ENCODE assay signal across 9 cellular contexts in genomic region chr19:43555185-43555770, GRCh38. TPM values are rescaled to one million over a fixed set of nuclear protein-coding genes. Genes with fewer than 3 reads are reported as not detected.
DNase-seq lines count a peak whose midpoint lies in the region; ATAC-seq and TF ChIP-seq lines count a peak whose summit lies in the region.
"Had no signal": no experiment of that assay in that cellular context is flagged by ENCODE, and none has a peak within 500 bp of the region (broad histone marks: within the 10 kb centered on the region; RNA-seq: fewer than 3 reads in every experiment).

No MANE protein-coding gene starts in this region.

- no peaks in the 10 kb centered on the region for H3K4me1 Mint-ChIP-seq in progenitor cell of endocrine pancreas (ENCODE audit: low read depth)

- H2AFZ ChIP-seq in DND-41 (ENCODE audit: low read depth, low read length) (no peak overlapping the region), KMS-11 (ENCODE audit: low read depth) (no peak overlapping the region)

- H3K27ac ChIP-seq in DND-41 (ENCODE audit: low read length) (no peak overlapping the region), KMS-11 (no peak overlapping the region)
- H3K27ac ChIP-seq: epithelial cell of prostate had no signal

- DNase-seq in DND-41 (peak; percentile 82), SK-MEL-5 (ENCODE audit: low read depth, low spot score) (peak; percentile 81), germinal center (ENCODE audit: low spot score) (peak; percentile 80), progenitor cell of endocrine pancreas (ENCODE audit: low spot score, unreplicated experiment) (peak; percentile 65)
- DNase-seq in activated naive CD4-positive, alpha-beta T cell (lab: John Stamatoyannopoulos, UW) = peak; percentile 41 to 76 (median 62)

- H3K36me3 ChIP-seq in DND-41 (ENCODE audit: insufficient read depth, low read length) (peaks cover 61% of the 10 kb centered on the region), KMS-11 (ENCODE audit: insufficient read depth) (no peaks in the 10 kb centered on the region; the same call in 1 of the 2 replicates)

- H3K79me2 ChIP-seq in DND-41 (ENCODE audit: insufficient read depth, low read length) = no peaks in the 10 kb centered on the region
- H3K79me2 ChIP-seq in KMS-11 (ENCODE audit: insufficient read depth, low read depth) = no peaks in the 10 kb centered on the region

- H3K4me3 ChIP-seq in DND-41 (ENCODE audit: low read depth in 1 of 2, low read length in 2 of 2) = no peak overlapping the region
- no peak overlapping the region for H3K4me3 ChIP-seq in KMS-11 (IDR thresholded peaks at IDR 0.05; ENCODE audit: insufficient read depth, low read depth, low read length)

- H3K27ac Mint-ChIP-seq in progenitor cell of endocrine pancreas = no peak overlapping the region

- in situ Hi-C loops in SK-MEL-5 (cut with HindIII; ENCODE audit: low pct_unique_long_range_greater_than_20kb, low sequenced_read_pairs) = no loop called here

- peaks cover 17% of the 10 kb centered on the region for H3K36me3 Mint-ChIP-seq in progenitor cell of endocrine pancreas (ENCODE audit: insufficient read depth)

- H3K9me3 ChIP-seq in DND-41 (ENCODE audit: insufficient read depth, low read length, severe bottlenecking) = no peaks in the 10 kb centered on the region

- H3K4me2 ChIP-seq in DND-41 (ENCODE audit: insufficient read depth, low read length) (no peak overlapping the region), KMS-11 (no peak overlapping the region)

- ATAC-seq in DND-41 (ENCODE audit: insufficient read depth, low read depth) = peak; percentile 96
- no peak for ATAC-seq in HG02973 (IDR thresholded peaks at IDR 0.05; ENCODE audit: unreplicated experiment)
- no peak for ATAC-seq in GM21528 (IDR thresholded peaks at IDR 0.05; ENCODE audit: low FRiP score, unreplicated experiment)

- no peaks in the 10 kb centered on the region for H3K9me3 Mint-ChIP-seq in progenitor cell of endocrine pancreas (ENCODE audit: low read depth)

- TF ChIP-seq CTCF in DND-41 (IDR thresholded peaks at IDR 0.05; ENCODE audit: borderline replicate concordance, extremely low read depth, low read length, poor library complexity, severe bottlenecking) = peak; percentile 91
- peak; percentile 83 for TF ChIP-seq CTCF in KMS-11 (conservative IDR thresholded peaks at IDR 0.05; ENCODE audit: low read depth, low read length)
- peak; percentile 71 for TF ChIP-seq CTCF in progenitor cell of endocrine pancreas (IDR thresholded peaks at IDR 0.05; ENCODE audit: unreplicated experiment)

- peaks cover 8% of the 10 kb centered on the region; the same call in 1 of the 2 replicates for H4K20me1 ChIP-seq in DND-41 (ENCODE audit: insufficient read depth, low read length)
- H4K20me1 ChIP-seq in KMS-11 (ENCODE audit: insufficient read depth) = no peaks in the 10 kb centered on the region

- no peak overlapping the region for H3K4me3 Mint-ChIP-seq in progenitor cell of endocrine pancreas (ENCODE audit: low read depth)

- H3K9ac ChIP-seq in DND-41 (ENCODE audit: low read depth, low read length) = no peak overlapping the region
- H3K9ac ChIP-seq in KMS-11 = no peak overlapping the region

- H3K27me3 Mint-ChIP-seq in progenitor cell of endocrine pancreas = no peaks in the 10 kb centered on the region

- H3K27me3 ChIP-seq in DND-41 (ENCODE audit: insufficient read depth, low read length, poor library complexity) (no peaks in the 10 kb centered on the region), KMS-11 (ENCODE audit: insufficient read depth, low read depth) (no peaks in the 10 kb centered on the region)

- no peaks in the 10 kb centered on the region for H3K4me1 ChIP-seq in DND-41 (ENCODE audit: insufficient read depth, low read length)
- no peaks in the 10 kb centered on the region for H3K4me1 ChIP-seq in KMS-11 (ENCODE audit: low read depth, poor library complexity, severe bottlenecking)

RNA-seq across cellular contexts. Expression of gene XRCC1, which starts 20.0 kb away (rescaled TPM):
- 12.2 and 13.2 TPM in 2 replicates for total RNA-seq in SK-MEL-5 (2014; rRNA removed; shearing (Covaris generic))
- 24.1 and 32.2 TPM in 2 replicates for polyA plus RNA-seq in SK-MEL-5 (2015; cell fraction: cytosol; rRNA removed)
- polyA plus RNA-seq in SK-MEL-5 (2015; cell fraction: nucleus; rRNA removed) = 26.0 and 39.7 TPM in 2 replicates
- 69.8 and 70.7 TPM in 2 replicates for total RNA-seq in progenitor cell of endocrine pancreas

RNA-seq across cellular contexts. Expression of gene PINLYP, which starts 20.3 kb away (rescaled TPM):
- not detected in 2 replicates for total RNA-seq in SK-MEL-5 (2014; rRNA removed; shearing (Covaris generic))
- not detected in 2 replicates for polyA plus RNA-seq in SK-MEL-5 (2015; cell fraction: cytosol; rRNA removed)
- not detected in 2 replicates for polyA plus RNA-seq in SK-MEL-5 (2015; cell fraction: nucleus; rRNA removed)
- 6.3 and 7.7 TPM in 2 replicates for total RNA-seq in progenitor cell of endocrine pancreas

RNA-seq across cellular contexts. Expression of gene ZNF575, which starts 22.3 kb away (rescaled TPM):
- not detected in 2 replicates for total RNA-seq in SK-MEL-5 (2014; rRNA removed; shearing (Covaris generic))
- 0.79 and 1.5 TPM in 2 replicates for polyA plus RNA-seq in SK-MEL-5 (2015; cell fraction: cytosol; rRNA removed)
- polyA plus RNA-seq in SK-MEL-5 (2015; cell fraction: nucleus; rRNA removed) = 1.5 and 2.2 TPM in 2 replicates
- total RNA-seq in progenitor cell of endocrine pancreas = 0.60 and 0.74 TPM in 2 replicates

RNA-seq across cellular contexts. Expression of gene ETHE1, which starts 28.3 kb away (rescaled TPM):
- total RNA-seq in SK-MEL-5 (2014; rRNA removed; shearing (Covaris generic)) = 39.4 and 43.6 TPM in 2 replicates
- polyA plus RNA-seq in SK-MEL-5 (2015; cell fraction: cytosol; rRNA removed) = 62.1 and 77.5 TPM in 2 replicates
- polyA plus RNA-seq in SK-MEL-5 (2015; cell fraction: nucleus; rRNA removed) = 29.8 and 34.3 TPM in 2 replicates
- 24.4 and 28.0 TPM in 2 replicates for total RNA-seq in progenitor cell of endocrine pancreas

RNA-seq across cellular contexts. Expression of gene IRGQ, which starts 40.7 kb away (rescaled TPM):
- total RNA-seq in SK-MEL-5 (2014; rRNA removed; shearing (Covaris generic)) = 18.7 and 20.8 TPM in 2 replicates
- polyA plus RNA-seq in SK-MEL-5 (2015; cell fraction: cytosol; rRNA removed) = 17.4 and 22.7 TPM in 2 replicates
- 24.5 and 28.3 TPM in 2 replicates for polyA plus RNA-seq in SK-MEL-5 (2015; cell fraction: nucleus; rRNA removed)
- total RNA-seq in progenitor cell of endocrine pancreas = 57.6 and 63.6 TPM in 2 replicates
